Comparison of ENCODE assay signal across 1 cellular context in the genomic region with DNA sequence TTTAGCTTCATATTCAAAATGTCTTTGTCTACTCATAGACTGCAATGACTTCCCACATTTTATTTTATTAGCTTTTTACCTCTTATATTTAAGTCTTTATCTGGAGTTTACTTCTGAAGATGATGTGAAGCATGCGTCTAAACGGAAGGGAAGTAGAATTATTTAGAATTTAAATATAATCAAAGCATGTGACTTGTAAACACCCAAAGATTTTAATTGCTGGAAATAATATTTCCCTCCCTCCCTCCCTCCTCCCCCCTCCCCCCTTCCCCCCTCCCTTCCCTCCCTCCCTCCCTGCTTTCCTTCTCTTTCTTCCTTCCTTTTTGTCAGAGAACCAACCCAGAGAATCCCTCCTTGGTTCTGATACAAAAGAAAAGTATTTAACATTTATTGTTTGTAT.
TF ChIP-seq lines count a peak whose summit lies in the region.

No MANE protein-coding gene starts in this region.

TF ChIP-seq in GM23338, 12 proteins besides CTCF, POLR2A, EP300 and RAD21 (continued from another document):
- TF ChIP-seq, protein P1, sequence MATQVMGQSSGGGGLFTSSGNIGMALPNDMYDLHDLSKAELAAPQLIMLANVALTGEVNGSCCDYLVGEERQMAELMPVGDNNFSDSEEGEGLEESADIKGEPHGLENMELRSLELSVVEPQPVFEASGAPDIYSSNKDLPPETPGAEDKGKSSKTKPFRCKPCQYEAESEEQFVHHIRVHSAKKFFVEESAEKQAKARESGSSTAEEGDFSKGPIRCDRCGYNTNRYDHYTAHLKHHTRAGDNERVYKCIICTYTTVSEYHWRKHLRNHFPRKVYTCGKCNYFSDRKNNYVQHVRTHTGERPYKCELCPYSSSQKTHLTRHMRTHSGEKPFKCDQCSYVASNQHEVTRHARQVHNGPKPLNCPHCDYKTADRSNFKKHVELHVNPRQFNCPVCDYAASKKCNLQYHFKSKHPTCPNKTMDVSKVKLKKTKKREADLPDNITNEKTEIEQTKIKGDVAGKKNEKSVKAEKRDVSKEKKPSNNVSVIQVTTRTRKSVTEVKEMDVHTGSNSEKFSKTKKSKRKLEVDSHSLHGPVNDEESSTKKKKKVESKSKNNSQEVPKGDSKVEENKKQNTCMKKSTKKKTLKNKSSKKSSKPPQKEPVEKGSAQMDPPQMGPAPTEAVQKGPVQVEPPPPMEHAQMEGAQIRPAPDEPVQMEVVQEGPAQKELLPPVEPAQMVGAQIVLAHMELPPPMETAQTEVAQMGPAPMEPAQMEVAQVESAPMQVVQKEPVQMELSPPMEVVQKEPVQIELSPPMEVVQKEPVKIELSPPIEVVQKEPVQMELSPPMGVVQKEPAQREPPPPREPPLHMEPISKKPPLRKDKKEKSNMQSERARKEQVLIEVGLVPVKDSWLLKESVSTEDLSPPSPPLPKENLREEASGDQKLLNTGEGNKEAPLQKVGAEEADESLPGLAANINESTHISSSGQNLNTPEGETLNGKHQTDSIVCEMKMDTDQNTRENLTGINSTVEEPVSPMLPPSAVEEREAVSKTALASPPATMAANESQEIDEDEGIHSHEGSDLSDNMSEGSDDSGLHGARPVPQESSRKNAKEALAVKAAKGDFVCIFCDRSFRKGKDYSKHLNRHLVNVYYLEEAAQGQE (IDR thresholded peaks at IDR 0.05; ENCODE audit: unreplicated experiment): no peak
- TF ChIP-seq STAT1 (IDR thresholded peaks at IDR 0.05; ENCODE audit: unreplicated experiment): no peak
